Comparison of ENCODE assay signal across 9 cellular contexts in genomic region chr12:124995200-124995961, GRCh38. TPM values are rescaled to one million over a fixed set of nuclear protein-coding genes. Genes with fewer than 3 reads are reported as not detected.
DNase-seq lines count a peak whose midpoint lies in the region; ATAC-seq and TF ChIP-seq lines count a peak whose summit lies in the region.
"Had no signal": no experiment of that assay in that cellular context is flagged by ENCODE, and none has a peak within 500 bp of the region (broad histone marks: within the 10 kb centered on the region; RNA-seq: fewer than 3 reads in every experiment).

No MANE protein-coding gene starts in this region.

- H3K4me3 ChIP-seq in HUES64 (ENCODE audit: low read length) (peak overlapping the region; percentile 80), heart right ventricle (peak overlapping the region in 3 of 10 donors; percentile 62 to 65 (median 63))

- H3K36me3 Mint-ChIP-seq in activated T-helper 1 cell treated with anti-CD3 and anti-CD28 coated beads, Interleukin-12 subunit alpha, Interleukin-12 subunit beta, Interleukin-2, Interleukin-4 antibody, amounts not matched to agents 30 ng/mL and 10 ng/mL and 1 ng/mL, durations not matched to agents 14 hours and 24 hours and 36 hours (ENCODE audit: low read depth): peaks cover 5% of the 10 kb centered on the region
- H3K36me3 Mint-ChIP-seq in naive thymus-derived CD8-positive, alpha-beta T cell: no peaks in the 10 kb centered on the region

- no peaks in the 10 kb centered on the region for H3K36me3 ChIP-seq in HUES64 (ENCODE audit: insufficient read depth, low read length)
- no peaks in the 10 kb centered on the region for H3K36me3 ChIP-seq in heart right ventricle

- intact Hi-C loops in activated T-helper 1 cell treated with anti-CD3 and anti-CD28 coated beads, Interleukin-12 subunit alpha, Interleukin-12 subunit beta, Interleukin-2, Interleukin-4 antibody, amounts not matched to agents 30 ng/mL and 10 ng/mL and 1 ng/mL, durations not matched to agents 14 hours and 24 hours and 36 hours (cut with micrococcal nuclease): no loop called here
- intact Hi-C loops in heart right ventricle (cut with DNase I): loop anchor here in 1 of 10 donors (10.0 kb wide), 1 partner anchor 49 kb away; no protein-coding TSS in a partner anchor

- POLR2A ChIA-PET in naive thymus-derived CD8-positive, alpha-beta T cell (lab: Charles Lee): interaction anchor here (1.0 to 3.1 kb wide), 4 partner anchors 18 to 81 kb away, joined by 3 to 13 read pairs (median 3); partner anchors contain the start of gene UBC

- peak overlapping the region; percentile 95 for H3K4me3 Mint-ChIP-seq in activated T-helper 1 cell treated with anti-CD3 and anti-CD28 coated beads, Interleukin-12 subunit alpha, Interleukin-12 subunit beta, Interleukin-2, Interleukin-4 antibody, amounts not matched to agents 30 ng/mL and 10 ng/mL and 1 ng/mL, durations not matched to agents 14 hours and 24 hours and 36 hours
- peak overlapping the region; percentile 84 to 94 (median 91) for H3K4me3 Mint-ChIP-seq in naive thymus-derived CD8-positive, alpha-beta T cell

- H3K4me1 ChIP-seq in HUES64 (ENCODE audit: insufficient read depth, low read length): peaks cover 6% of the 10 kb centered on the region; the same call in 1 of the 2 replicates
- H3K4me1 ChIP-seq in heart right ventricle: peaks cover 0 to 37% (median 16%) of the 10 kb centered on the region in 9 donors

- no peak overlapping the region for H3K27ac ChIP-seq in HUES64 (ENCODE audit: low read depth, low read length)
- H3K27ac ChIP-seq in heart right ventricle: peak overlapping the region in 1 of 10 donors; percentile 58

- DNase-seq in D341Med (ENCODE audit: low spot score): peak; percentile 23
- no peak for DNase-seq in activated T-helper 1 cell treated with anti-CD3 and anti-CD28 coated beads, Interleukin-12 subunit alpha, Interleukin-12 subunit beta, Interleukin-2, Interleukin-4 antibody, amounts not matched to agents 30 ng/mL and 10 ng/mL and 1 ng/mL, durations not matched to agents 14 hours and 24 hours and 36 hours (ENCODE audit: low spot score)
- no peak for DNase-seq in naive thymus-derived CD8-positive, alpha-beta T cell
- DNase-seq in heart right ventricle: no peak
- DNase-seq in putamen (ENCODE audit: low spot score): no peak
- DNase-seq: NCI-H446 had no signal

- ATAC-seq in naive thymus-derived CD8-positive, alpha-beta T cell: no peak
- ATAC-seq in heart right ventricle: no peak
- no peak for ATAC-seq in SK-N-SH treated with all-trans-retinoic acid at 6 μM for 48 hours
- ATAC-seq in GM18498 (IDR thresholded peaks at IDR 0.05; ENCODE audit: unreplicated experiment): no peak

- peak overlapping the region; percentile 94 for H3K27ac Mint-ChIP-seq in activated T-helper 1 cell treated with anti-CD3 and anti-CD28 coated beads, Interleukin-12 subunit alpha, Interleukin-12 subunit beta, Interleukin-2, Interleukin-4 antibody, amounts not matched to agents 30 ng/mL and 10 ng/mL and 1 ng/mL, durations not matched to agents 14 hours and 24 hours and 36 hours
- H3K27ac Mint-ChIP-seq in naive thymus-derived CD8-positive, alpha-beta T cell: peak overlapping the region in 5 of 10 donors; percentile 35 to 87 (median 73)

- peak overlapping the region; percentile 84; the same call in 1 of the 2 replicates for H3K9ac ChIP-seq in HUES64 (ENCODE audit: low read depth, low read length)

- H3K9me3 Mint-ChIP-seq in activated T-helper 1 cell treated with anti-CD3 and anti-CD28 coated beads, Interleukin-12 subunit alpha, Interleukin-12 subunit beta, Interleukin-2, Interleukin-4 antibody, amounts not matched to agents 30 ng/mL and 10 ng/mL and 1 ng/mL, durations not matched to agents 14 hours and 24 hours and 36 hours: no peaks in the 10 kb centered on the region
- H3K9me3 Mint-ChIP-seq in naive thymus-derived CD8-positive, alpha-beta T cell: no peaks in the 10 kb centered on the region

- no peak for TF ChIP-seq CTCF in heart right ventricle (IDR thresholded peaks at IDR 0.05)

- H3K9me3 ChIP-seq in HUES64 (ENCODE audit: insufficient read depth, low read depth, low read length) (no peaks in the 10 kb centered on the region), heart right ventricle (no peaks in the 10 kb centered on the region)

- H3K27me3 ChIP-seq in HUES64 (ENCODE audit: insufficient read depth, low read length) (peaks cover 13% of the 10 kb centered on the region; the same call in 1 of the 2 replicates), heart right ventricle (no peaks in the 10 kb centered on the region)

- peaks cover 25% of the 10 kb centered on the region for H3K4me1 Mint-ChIP-seq in activated T-helper 1 cell treated with anti-CD3 and anti-CD28 coated beads, Interleukin-12 subunit alpha, Interleukin-12 subunit beta, Interleukin-2, Interleukin-4 antibody, amounts not matched to agents 30 ng/mL and 10 ng/mL and 1 ng/mL, durations not matched to agents 14 hours and 24 hours and 36 hours (ENCODE audit: low read depth)
- H3K4me1 Mint-ChIP-seq in naive thymus-derived CD8-positive, alpha-beta T cell: peaks cover 12 to 48% (median 25%) of the 10 kb centered on the region in 4 donors

- peaks cover 2% of the 10 kb centered on the region for H3K27me3 Mint-ChIP-seq in activated T-helper 1 cell treated with anti-CD3 and anti-CD28 coated beads, Interleukin-12 subunit alpha, Interleukin-12 subunit beta, Interleukin-2, Interleukin-4 antibody, amounts not matched to agents 30 ng/mL and 10 ng/mL and 1 ng/mL, durations not matched to agents 14 hours and 24 hours and 36 hours (ENCODE audit: insufficient read depth)
- no peaks in the 10 kb centered on the region for H3K27me3 Mint-ChIP-seq in naive thymus-derived CD8-positive, alpha-beta T cell

- WGBS in HUES64: 73% methylated on average over 14 of the region's 14 CpGs
- WGBS in heart right ventricle, 2 donors: 84% methylated on average over 14 of the region's 14 CpGs

TF ChIP-seq in SK-N-SH treated with all-trans-retinoic acid at 6 μM for 48 hours, 23 proteins besides CTCF, POLR2A, EP300 and RAD21 (continues in another document):
- TF ChIP-seq CREB5 (CRISPR knock-in tag; IDR thresholded peaks at IDR 0.05; ENCODE audit: low read depth): no peak
- TF ChIP-seq PPARA (CRISPR knock-in tag; IDR thresholded peaks at IDR 0.05; ENCODE audit: borderline replicate concordance): no peak
- no peak for TF ChIP-seq TCF4 (CRISPR knock-in tag; IDR thresholded peaks at IDR 0.05; ENCODE audit: borderline replicate concordance)
- TF ChIP-seq ZFP3 (CRISPR knock-in tag; IDR thresholded peaks at IDR 0.05): no peak
- no peak for TF ChIP-seq BACH2 (CRISPR knock-in tag; IDR thresholded peaks at IDR 0.05; ENCODE audit: borderline replicate concordance)
- TF ChIP-seq SNAI2 (CRISPR knock-in tag; IDR thresholded peaks at IDR 0.05): no peak
- no peak for TF ChIP-seq ZNF70 (CRISPR knock-in tag; IDR thresholded peaks at IDR 0.05)
- TF ChIP-seq POU6F1 (CRISPR knock-in tag; IDR thresholded peaks at IDR 0.05; ENCODE audit: borderline replicate concordance, low read depth): no peak
- TF ChIP-seq ZNF565 (CRISPR knock-in tag; conservative IDR thresholded peaks at IDR 0.05; ENCODE audit: low read depth): no peak
- no peak for TF ChIP-seq OSR1 (CRISPR knock-in tag; IDR thresholded peaks at IDR 0.05)
- no peak for TF ChIP-seq ZNF8 (CRISPR knock-in tag; IDR thresholded peaks at IDR 0.05)

RNA-seq across cellular contexts. Expression of gene BRI3BP, which starts 1.9 kb away (rescaled TPM):
- polyA plus RNA-seq in HUES64 (2013, experiment 1 of 2): 5.1 TPM
- polyA plus RNA-seq in HUES64 (2013, experiment 2 of 2): 5.5 TPM
- total RNA-seq in activated T-helper 1 cell treated with anti-CD3 and anti-CD28 coated beads, Interleukin-12 subunit alpha, Interleukin-12 subunit beta, Interleukin-2, Interleukin-4 antibody, amounts not matched to agents 30 ng/mL and 10 ng/mL and 1 ng/mL, durations not matched to agents 14 hours and 24 hours and 36 hours: 35.0 and 35.2 TPM in 2 replicates
- total RNA-seq in naive thymus-derived CD8-positive, alpha-beta T cell: 1 to 10 TPM; 7.4 to 7.8 TPM
- polyA plus RNA-seq in naive thymus-derived CD8-positive, alpha-beta T cell: 1 to 10 TPM; 1.5 to 3.7 (median 2.3) TPM
- 1 to 10 TPM; 3.2 to 4.9 (median 3.9) TPM for total RNA-seq in heart right ventricle
- polyA plus RNA-seq in heart right ventricle: 1 to 10 TPM; 1.3 to 1.5 TPM

RNA-seq across cellular contexts. Expression of gene DHX37, which starts 6.5 kb away (rescaled TPM):
- polyA plus RNA-seq in HUES64 (2013, experiment 1 of 2): 25.8 TPM
- 18.9 TPM for polyA plus RNA-seq in HUES64 (2013, experiment 2 of 2)
- total RNA-seq in activated T-helper 1 cell treated with anti-CD3 and anti-CD28 coated beads, Interleukin-12 subunit alpha, Interleukin-12 subunit beta, Interleukin-2, Interleukin-4 antibody, amounts not matched to agents 30 ng/mL and 10 ng/mL and 1 ng/mL, durations not matched to agents 14 hours and 24 hours and 36 hours: 47.5 and 50.2 TPM in 2 replicates
- 10 to 100 TPM; 29.5 to 30.5 TPM for total RNA-seq in naive thymus-derived CD8-positive, alpha-beta T cell
- 1 to 10 TPM; 3.4 to 5.8 (median 4.3) TPM for polyA plus RNA-seq in naive thymus-derived CD8-positive, alpha-beta T cell
- 10 to 100 TPM in 1 of 10 donors, 1 to 10 TPM in 9; 4.2 to 13.3 (median 5.9) TPM for total RNA-seq in heart right ventricle
- 1 to 10 TPM; 3.7 to 9.3 TPM for polyA plus RNA-seq in heart right ventricle
